16 cellular contexts compared by ENCODE assay signal in the genomic region with DNA sequence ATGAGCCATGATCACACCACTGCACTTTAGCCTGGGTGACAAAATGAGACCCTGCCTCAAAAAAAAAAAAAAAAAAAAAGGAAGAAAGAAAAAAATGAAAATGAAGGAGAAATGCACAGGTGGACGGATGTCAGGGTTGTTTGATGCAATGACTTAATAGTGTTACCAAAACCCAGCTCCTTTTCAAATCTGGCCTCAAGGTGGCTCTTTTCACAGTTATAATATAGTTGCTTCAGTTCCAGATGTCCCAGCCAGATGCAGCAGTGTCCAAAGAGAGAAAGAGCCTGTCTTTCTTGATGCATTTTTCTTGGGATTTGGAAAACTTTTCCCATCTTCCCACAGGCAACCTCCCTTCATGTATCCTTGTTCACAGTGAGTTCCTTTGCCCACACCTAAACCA. TPM values are rescaled to one million over a fixed set of nuclear protein-coding genes. Genes with fewer than 3 reads are reported as not detected.
DNase-seq lines count a peak whose midpoint lies in the region; ATAC-seq and TF ChIP-seq lines count a peak whose summit lies in the region.
"Had no signal": no experiment of that assay in that cellular context is flagged by ENCODE, and none has a peak within 500 bp of the region (broad histone marks: within the 10 kb centered on the region; RNA-seq: fewer than 3 reads in every experiment).

No MANE protein-coding gene starts in this region.

- no peak overlapping the region for H3K27ac ChIP-seq in HCT116 (ENCODE audit: low read depth, low read length)
- H3K27ac ChIP-seq in PC-3 (ENCODE audit: low read length): no peak overlapping the region
- H3K27ac ChIP-seq: heart right ventricle had no signal

- no peaks in the 10 kb centered on the region for H3K79me2 ChIP-seq in HCT116 (ENCODE audit: insufficient read depth, low read length)
- no peaks in the 10 kb centered on the region for H3K79me2 ChIP-seq in PC-3 (ENCODE audit: low read length)

- no peaks in the 10 kb centered on the region for H3F3A ChIP-seq in PC-3 (ENCODE audit: low read length, unreplicated experiment)

- no peaks in the 10 kb centered on the region for H3K4me1 ChIP-seq in HCT116 (ENCODE audit: control insufficient read depth in 1 of 2, insufficient read depth in 2 of 2, low read length in 2 of 2)
- H3K4me1 ChIP-seq in PC-3 (ENCODE audit: insufficient read depth, low read length): no peaks in the 10 kb centered on the region
- H3K4me1 ChIP-seq: BE2C, heart right ventricle had no signal

- H3K9me3 ChIP-seq in HCT116 (ENCODE audit: control insufficient read depth in 1 of 2, insufficient read depth in 1 of 2, low read depth in 1 of 2, low read length in 2 of 2): no peaks in the 10 kb centered on the region
- H3K9me3 ChIP-seq in PC-3 (ENCODE audit: low read length): no peaks in the 10 kb centered on the region
- H3K9me3 ChIP-seq: BE2C, heart right ventricle had no signal

- H3K27me3 ChIP-seq in HCT116 (ENCODE audit: insufficient read depth, low read length) (no peaks in the 10 kb centered on the region), PC-3 (ENCODE audit: low read length) (no peaks in the 10 kb centered on the region)
- H3K27me3 ChIP-seq: BE2C, heart right ventricle had no signal

- intact Hi-C loops in HCT116 (cut with micrococcal nuclease) (no loop called here), PC-3 (cut with micrococcal nuclease) (loop anchor here (1.0 kb wide), 1 partner anchor 175 kb away; no protein-coding TSS in a partner anchor)

- H3K4me3 ChIP-seq in HCT116 (replicated peaks in 1 of 2; ENCODE audit: low read depth in 1 of 2, low read length in 2 of 2) (no peak overlapping the region), PC-3 (ENCODE audit: low read length) (no peak overlapping the region), epithelial cell of proximal tubule (ENCODE audit: low read depth, low read length) (no peak overlapping the region)
- H3K4me3 ChIP-seq: heart right ventricle had no signal

- TF ChIP-seq CTCF in HCT116 (IDR thresholded peaks at IDR 0.05 in 2 of 3, conservative IDR thresholded peaks at IDR 0.05 in 1 of 3; ENCODE audit: borderline replicate concordance in 1 of 3, insufficient read depth in 1 of 3, low read depth in 2 of 3, low read length in 2 of 3): peak in 2 of 3 experiments; percentile 8 to 15; a peak in 1 of 6 replicates
- no peak; the same call in 1 of the 2 replicates for TF ChIP-seq CTCF in PC-3 (conservative IDR thresholded peaks at IDR 0.05; ENCODE audit: low read depth, low read length)
- TF ChIP-seq CTCF in epithelial cell of proximal tubule (conservative IDR thresholded peaks at IDR 0.05; ENCODE audit: low read depth, low read length): peak; percentile 29

- peak; percentile 11 for DNase-seq in EH (ENCODE audit: low read depth)
- DNase-seq in HCT116 (ENCODE audit: low read depth, low spot score): peak; percentile 10
- DNase-seq in PC-3: peak; percentile 11
- DNase-seq in epithelial cell of proximal tubule (ENCODE audit: low read depth): no peak
- DNase-seq in NCI-H128 (lab: John Stamatoyannopoulos, UW; ENCODE audit: unreplicated experiment): no peak
- DNase-seq: BE2C; heart right ventricle; naive thymus-derived CD8-positive, alpha-beta T cell; NCI-H1105 treated with DMSO at 0.1 percent for 48 hours; NCI-H2107; right cardiac atrium; stimulated activated CD4-positive, alpha-beta T cell treated with anti-CD3 and anti-CD28 coated beads, Interleukin-15, amount 100 ng/mL, for 24 hours; T1000 had no signal

- RAD21 ChIA-PET in HCT116 (lab: Charles Lee; ENCODE audit: low non-redundant PET in 1 of 2, low total read pairs in 2 of 2, uncharacterized antibody in 2 of 2, unreplicated experiment in 2 of 2): interaction anchor here in 1 of 2 experiments (0.7 kb wide), 1 partner anchor 229 kb away, joined by 3 read pairs; no protein-coding TSS in a partner anchor

- H3K36me3 ChIP-seq in HCT116 (ENCODE audit: control insufficient read depth in 1 of 2, insufficient read depth in 2 of 2, low read length in 2 of 2) (no peaks in the 10 kb centered on the region), PC-3 (ENCODE audit: low read depth, low read length) (no peaks in the 10 kb centered on the region)
- H3K36me3 ChIP-seq: BE2C had no signal

- TF ChIP-seq RAD21 in HCT116 (IDR thresholded peaks at IDR 0.05; ENCODE audit: low read depth): peak; percentile 41

- CTCF ChIA-PET in HCT116 (lab: Charles Lee) (interaction anchor here (0.8 kb wide), 1 partner anchor 174 kb away, joined by 3 read pairs; no protein-coding TSS in a partner anchor), PC-3 (lab: Charles Lee) (interaction anchor here (0.6 to 1.8 kb wide), 3 partner anchors 150 to 558 kb away, joined by 3 to 18 read pairs (median 3); no protein-coding TSS in a partner anchor)

- no peaks in the 10 kb centered on the region for H3K9me2 ChIP-seq in HCT116 (ENCODE audit: insufficient read depth)
- H3K9me2 ChIP-seq in PC-3 (replicated peaks; ENCODE audit: low read length): no peaks in the 10 kb centered on the region

- POLR2A ChIA-PET in HCT116 (lab: Charles Lee): no interaction called here
- POLR2A ChIA-PET in PC-3 (lab: Charles Lee; ENCODE audit: unreplicated experiment): interaction anchor here (0.5 kb wide), 1 partner anchor 218 kb away, joined by 3 read pairs; no protein-coding TSS in a partner anchor

- ATAC-seq in HCT116: peak; percentile 60
- ATAC-seq in PC-3: no peak; the same call in 1 of the 2 replicates
- no peak for ATAC-seq in GM19467 (IDR thresholded peaks at IDR 0.05; ENCODE audit: unreplicated experiment)
- ATAC-seq in GM21528 (IDR thresholded peaks at IDR 0.05; ENCODE audit: low FRiP score, unreplicated experiment): no peak
- ATAC-seq: activated naive CD4-positive, alpha-beta T cell treated with anti-CD3 and anti-CD28 coated beads, Interleukin-2, amount 50 U/mL, for 72 hours; heart right ventricle; naive thymus-derived CD8-positive, alpha-beta T cell; right cardiac atrium had no signal

- H4K20me1 ChIP-seq in HCT116 (ENCODE audit: insufficient read depth): no peaks in the 10 kb centered on the region
- H4K20me1 ChIP-seq in PC-3 (ENCODE audit: low read length): no peaks in the 10 kb centered on the region

- no peak overlapping the region for H3K9ac ChIP-seq in HCT116 (ENCODE audit: low read length)
- H3K9ac ChIP-seq in PC-3 (ENCODE audit: low read length): no peak overlapping the region

- BruUV-seq in HCT116 (replicated peaks; lab: Mats Ljungman, UMichigan): no TSS peak
- no TSS peak for BruUV-seq in PC-3 (replicated peaks; lab: Mats Ljungman, UMichigan)

- no peak overlapping the region for H2AFZ ChIP-seq in HCT116 (ENCODE audit: low read depth, low read length, poor library complexity, severe bottlenecking)
- no peak overlapping the region for H2AFZ ChIP-seq in PC-3 (ENCODE audit: low read length)

- no peak for TF ChIP-seq POLR2A in HCT116 (IDR thresholded peaks at IDR 0.05; ENCODE audit: borderline replicate concordance, extremely low read depth, insufficient read depth, insufficient read length)

- H3K4me2 ChIP-seq in HCT116 (ENCODE audit: low read length): no peak overlapping the region
- no peak overlapping the region for H3K4me2 ChIP-seq in PC-3 (ENCODE audit: low read length)

TF ChIP-seq in HCT116, 20 proteins besides CTCF, POLR2A, EP300 and RAD21 (continues in another document):
- TF ChIP-seq SRF (IDR thresholded peaks at IDR 0.05; ENCODE audit: low read depth) (no peak), YY1 (IDR thresholded peaks at IDR 0.05; ENCODE audit: extremely low read depth, insufficient replicate concordance, low read depth, low read length) (no peak), POLR2AphosphoS5 (IDR thresholded peaks at IDR 0.05; ENCODE audit: low read depth, low read length) (no peak), ZFX (IDR thresholded peaks at IDR 0.05) (no peak), CEBPB (IDR thresholded peaks at IDR 0.05; ENCODE audit: low read depth) (no peak), ELF1 (IDR thresholded peaks at IDR 0.05; ENCODE audit: borderline replicate concordance, low read depth) (no peak), SP1 (IDR thresholded peaks at IDR 0.05; ENCODE audit: low read depth) (no peak), ZNF274 (IDR thresholded peaks at IDR 0.05; ENCODE audit: low read depth, low read length) (no peak)
- TF ChIP-seq, protein P1, sequence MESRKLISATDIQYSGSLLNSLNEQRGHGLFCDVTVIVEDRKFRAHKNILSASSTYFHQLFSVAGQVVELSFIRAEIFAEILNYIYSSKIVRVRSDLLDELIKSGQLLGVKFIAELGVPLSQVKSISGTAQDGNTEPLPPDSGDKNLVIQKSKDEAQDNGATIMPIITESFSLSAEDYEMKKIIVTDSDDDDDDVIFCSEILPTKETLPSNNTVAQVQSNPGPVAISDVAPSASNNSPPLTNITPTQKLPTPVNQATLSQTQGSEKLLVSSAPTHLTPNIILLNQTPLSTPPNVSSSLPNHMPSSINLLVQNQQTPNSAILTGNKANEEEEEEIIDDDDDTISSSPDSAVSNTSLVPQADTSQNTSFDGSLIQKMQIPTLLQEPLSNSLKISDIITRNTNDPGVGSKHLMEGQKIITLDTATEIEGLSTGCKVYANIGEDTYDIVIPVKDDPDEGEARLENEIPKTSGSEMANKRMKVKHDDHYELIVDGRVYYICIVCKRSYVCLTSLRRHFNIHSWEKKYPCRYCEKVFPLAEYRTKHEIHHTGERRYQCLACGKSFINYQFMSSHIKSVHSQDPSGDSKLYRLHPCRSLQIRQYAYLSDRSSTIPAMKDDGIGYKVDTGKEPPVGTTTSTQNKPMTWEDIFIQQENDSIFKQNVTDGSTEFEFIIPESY (IDR thresholded peaks at IDR 0.05; ENCODE audit: extremely low read depth, insufficient replicate concordance, low read length): no peak

RNA-seq across cellular contexts. Expression of gene KCNMB4, which starts 36.5 kb away (rescaled TPM):
- total RNA-seq in HCT116 (2021; ENCODE audit: unreplicated experiment) (5.0 TPM), PC-3 (2014; rRNA removed) (2.6 and 3.0 TPM in 2 replicates), epithelial cell of proximal tubule (0.51 and 0.98 TPM in 2 replicates)
- 2.6 and 3.1 TPM in 2 replicates for polyA plus RNA-seq in HCT116 (2012)

Comparison
In these comparisons a context has a peak if more than half of its experiments do, and no peak if none do; other contexts are left out.
1. DNase-seq: peak in EH (single experiment), HCT116 (single experiment) and PC-3 (single experiment); none in epithelial cell of proximal tubule (single experiment) and NCI-H128 (single experiment).